Comparison of ENCODE assay signal across 8 cellular contexts in genomic region chr10:124354411-124355382, GRCh38.
A peak's percentile ranks its signal among the peaks of the same experiment; 100 is the strongest.
DNase-seq lines count a peak whose midpoint lies in the region; ATAC-seq, FAIRE-seq and TF ChIP-seq lines count a peak whose summit lies in the region.

No MANE protein-coding gene starts in this region.

- H3K9me3 ChIP-seq in pancreas: peaks cover 0 to 3% (median 0%) of the 10 kb centered on the region in 4 donors

- peak overlapping the region in 2 of 4 donors; percentile 26 to 29 for H3K4me3 ChIP-seq in pancreas

- no peaks in the 10 kb centered on the region for H3K4me1 ChIP-seq in pancreas

- WGBS in pancreas, 2 donors: 19% methylated on average over 29 of the region's 29 CpGs

- intact Hi-C loops in pancreas (cut with DNase I): no loop called here

- H3K36me3 ChIP-seq in pancreas: no peaks in the 10 kb centered on the region

- DNase-seq in COLO668 (lab: John Stamatoyannopoulos, UW; ENCODE audit: unreplicated experiment) (peak; percentile 57), NCI-H2196 (lab: John Stamatoyannopoulos, UW; ENCODE audit: unreplicated experiment) (peak; percentile 30), activated T-cell treated with anti-CD3 and anti-CD28 coated beads for 24 hours (ENCODE audit: low read depth) (peak; percentile 25), foreskin melanocyte (peak; percentile 45), pancreas (peak in 1 of 6 donors; percentile 30), SW 1271 (lab: John Stamatoyannopoulos, UW) (no peak), RCC 7860 (ENCODE audit: low spot score) (no peak)

- peaks cover 0 to 3% (median 0%) of the 10 kb centered on the region in 4 donors for H3K27me3 ChIP-seq in pancreas

- FAIRE-seq in pancreas (lab: Jason Lieb, UNC) (no peak), RCC 7860 (lab: Jason Lieb, UNC) (no peak)

- H3K27ac ChIP-seq in pancreas: no peak overlapping the region

- no peak for TF ChIP-seq CTCF in pancreas (IDR thresholded peaks at IDR 0.05)

- ATAC-seq in GM21786 (IDR thresholded peaks at IDR 0.05; ENCODE audit: unreplicated experiment) (peak; percentile 64), pancreas (peak; percentile 50 to 88 (median 82))

Comparison
In these comparisons a context has a peak if more than half of its experiments do, and no peak if none do; other contexts are left out.
1. DNase-seq: peak in COLO668 (single experiment), NCI-H2196 (single experiment), activated T-cell treated with anti-CD3 and anti-CD28 coated beads for 24 hours (single experiment) and foreskin melanocyte (single experiment); none in SW 1271 (0 of 2) and RCC 7860 (single experiment).